21 cellular contexts compared by ENCODE assay signal in the genomic region with DNA sequence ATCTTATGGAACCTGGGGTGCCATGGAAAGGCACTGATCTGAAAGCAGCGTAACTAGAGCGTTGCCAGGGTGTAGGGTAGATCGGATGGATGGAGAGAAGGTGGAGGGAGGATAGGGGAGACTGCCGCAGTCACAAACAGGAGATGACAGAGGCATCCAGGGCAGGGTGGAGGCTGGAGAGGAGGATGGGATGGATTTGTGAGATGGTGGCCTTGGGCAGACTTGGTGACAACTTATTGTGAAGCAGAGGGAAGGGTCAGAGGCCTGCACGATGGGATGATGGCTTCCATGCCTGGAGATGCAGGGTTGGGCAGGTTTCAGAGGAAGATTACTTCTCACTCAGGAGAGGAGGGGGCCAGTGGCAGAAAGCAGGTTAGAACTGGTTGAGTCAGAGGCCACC. TPM values are rescaled to one million over a fixed set of nuclear protein-coding genes. Genes with fewer than 3 reads are reported as not detected.
A peak's percentile ranks its signal among the peaks of the same experiment; 100 is the strongest.
DNase-seq lines count a peak whose midpoint lies in the region; ATAC-seq, FAIRE-seq and TF ChIP-seq lines count a peak whose summit lies in the region.
"Had no signal": no experiment of that assay in that cellular context is flagged by ENCODE, and none has a peak within 500 bp of the region (broad histone marks: within the 10 kb centered on the region; RNA-seq: fewer than 3 reads in every experiment).

No MANE protein-coding gene starts in this region.

- peak overlapping the region; percentile 4 for H3K4me3 Mint-ChIP-seq in activated CD4-positive, alpha-beta T cell treated with anti-CD3 and anti-CD28 coated beads, Interleukin-2, amount 10 ng/mL, durations not matched to agents 24 days and 14 days
- peak overlapping the region; percentile 5 to 92 (median 88) for H3K4me3 Mint-ChIP-seq in T-cell
- no peak overlapping the region for H3K4me3 Mint-ChIP-seq in memory B cell

- no peak for TF ChIP-seq CTCF in spleen (IDR thresholded peaks at IDR 0.05 in 8 of 11, conservative IDR thresholded peaks at IDR 0.05 in 3 of 11)
- no peak for TF ChIP-seq CTCF in D721Med (IDR thresholded peaks at IDR 0.05; ENCODE audit: insufficient read depth, missing control alignments)

- no peaks in the 10 kb centered on the region for H3K9me3 Mint-ChIP-seq in activated CD4-positive, alpha-beta T cell treated with anti-CD3 and anti-CD28 coated beads, Interleukin-2, amount 10 ng/mL, durations not matched to agents 24 days and 14 days
- H3K9me3 Mint-ChIP-seq in T-cell = no peaks in the 10 kb centered on the region
- H3K9me3 Mint-ChIP-seq in memory B cell = no peaks in the 10 kb centered on the region

- H3K27ac Mint-ChIP-seq in activated CD4-positive, alpha-beta T cell treated with anti-CD3 and anti-CD28 coated beads, Interleukin-2, amount 10 ng/mL, durations not matched to agents 24 days and 14 days = no peak overlapping the region
- H3K27ac Mint-ChIP-seq in T-cell (peak overlapping the region; percentile 89 to 99), memory B cell (peak overlapping the region; percentile 71)
- H3K27ac Mint-ChIP-seq: progenitor cell of endocrine pancreas had no signal

- no peak for ATAC-seq in T-cell (replicated peaks in 1 of 4)
- ATAC-seq in memory B cell (ENCODE audit: low read depth) = no peak
- no peak for ATAC-seq in HG02852 (IDR thresholded peaks at IDR 0.05; ENCODE audit: unreplicated experiment)
- ATAC-seq: A549, left lobe of liver had no signal

- peaks cover 14% of the 10 kb centered on the region for H3K27me3 Mint-ChIP-seq in activated CD4-positive, alpha-beta T cell treated with anti-CD3 and anti-CD28 coated beads, Interleukin-2, amount 10 ng/mL, durations not matched to agents 24 days and 14 days
- H3K27me3 Mint-ChIP-seq in T-cell (no peaks in the 10 kb centered on the region), memory B cell (no peaks in the 10 kb centered on the region)

- H3K36me3 Mint-ChIP-seq in activated CD4-positive, alpha-beta T cell treated with anti-CD3 and anti-CD28 coated beads, Interleukin-2, amount 10 ng/mL, durations not matched to agents 24 days and 14 days (ENCODE audit: low read depth) = peaks cover 6% of the 10 kb centered on the region
- H3K36me3 Mint-ChIP-seq in T-cell (no peaks in the 10 kb centered on the region), memory B cell (no peaks in the 10 kb centered on the region)

- FAIRE-seq in D721Med (lab: Jason Lieb, UNC) = no peak
- FAIRE-seq: A549, HTR-8/SVneo, TTC549 had no signal

- intact Hi-C loops in activated CD4-positive, alpha-beta T cell treated with anti-CD3 and anti-CD28 coated beads, Interleukin-2, amount 10 ng/mL, durations not matched to agents 24 days and 14 days (cut with micrococcal nuclease) = loop anchor here (5.0 kb wide), 2 partner anchors 118 to 263 kb away; a partner anchor contains a TSS
- intact Hi-C loops in spleen (cut with DNase I; ENCODE audit: low total_unique reads) = no loop called here

- POLR2A ChIA-PET in T-cell (lab: Charles Lee) = interaction anchor here in 1 of 2 donors (1.4 kb wide), 1 partner anchor 52 kb away, joined by 4 read pairs; a partner anchor contains a TSS

- peaks cover 50 to 85% (median 77%) of the 10 kb centered on the region in 6 donors for H3K4me1 ChIP-seq in spleen

- H3K4me3 ChIP-seq in spleen = peak overlapping the region in 1 of 8 donors; percentile 74
- H3K4me3 ChIP-seq: A549, dorsolateral prefrontal cortex, Peyer's patch, tibial artery had no signal

- 94 to 99% (median 98%) methylated on average over 5 of the region's 5 CpGs for WGBS in spleen, 5 donors

- peak overlapping the region in 6 of 8 donors; percentile 13 to 95 (median 91) for H3K27ac ChIP-seq in spleen
- H3K27ac ChIP-seq: A549 had no signal

- no peaks in the 10 kb centered on the region for H3K9me3 ChIP-seq in spleen
- H3K9me3 ChIP-seq: A549, Peyer's patch, tibial artery had no signal

- H3K4me1 Mint-ChIP-seq in activated CD4-positive, alpha-beta T cell treated with anti-CD3 and anti-CD28 coated beads, Interleukin-2, amount 10 ng/mL, durations not matched to agents 24 days and 14 days = peaks cover 67% of the 10 kb centered on the region
- peaks cover 70 to 77% (median 70%) of the 10 kb centered on the region in 3 donors for H3K4me1 Mint-ChIP-seq in T-cell
- H3K4me1 Mint-ChIP-seq in memory B cell = peaks cover 58% of the 10 kb centered on the region

- DNase-seq in activated CD4-positive, alpha-beta T cell treated with anti-CD3 and anti-CD28 coated beads, Interleukin-2, amount 10 ng/mL, durations not matched to agents 24 days and 14 days = no peak
- no peak for DNase-seq in activated CD4-positive, alpha-beta T cell treated with anti-CD3 and anti-CD28 coated beads, Interleukin-2, amount 50 U/mL, for 1 hour
- no peak for DNase-seq in T-cell
- no peak for DNase-seq in memory B cell (ENCODE audit: low spot score in 2 of 2)
- DNase-seq in spleen = no peak
- DNase-seq in D721Med (ENCODE audit: insufficient read length, low spot score) = no peak
- DNase-seq in GM19240 (ENCODE audit: insufficient read length, low spot score) = no peak
- DNase-seq: activated CD4-positive, alpha-beta T cell treated with anti-CD3 and anti-CD28 coated beads for 48 hours; activated T-cell treated with anti-CD3 and anti-CD28 coated beads, Interleukin-2, amount 50 U/mL, for 1 hour; DND-41; NCI-H1436 treated with DMSO at 0.1 percent for 48 hours; tibial artery had no signal

- peaks cover 0 to 9% (median 0%) of the 10 kb centered on the region in 6 donors for H3K36me3 ChIP-seq in spleen
- H3K36me3 ChIP-seq: Peyer's patch, tibial artery had no signal

- TF ChIP-seq POLR2A in spleen (IDR thresholded peaks at IDR 0.05) = no peak

- CTCF ChIA-PET in T-cell (lab: Charles Lee) = interaction anchor here in 1 of 2 donors (0.6 to 1.4 kb wide), 2 partner anchors 10 to 18 kb away, joined by 3 to 5 read pairs; no protein-coding TSS in a partner anchor

- H3K27me3 ChIP-seq in spleen (replicated peaks in 1 of 7) = peaks cover 0 to 4% (median 0%) of the 10 kb centered on the region in 7 donors
- H3K27me3 ChIP-seq: dorsolateral prefrontal cortex, Peyer's patch, tibial artery had no signal

RNA-seq across cellular contexts. Expression of a gene that starts 2.4 kb away (rescaled TPM):
- total RNA-seq in activated CD4-positive, alpha-beta T cell treated with anti-CD3 and anti-CD28 coated beads, Interleukin-2, amount 10 ng/mL, durations not matched to agents 24 days and 14 days = 25.5 and 25.7 TPM in 2 replicates
- total RNA-seq in T-cell = 10 to 100 TPM; 25.6 to 37.8 (median 28.7) TPM
- 10 to 100 TPM; 25.4 to 72.1 (median 42.1) TPM for total RNA-seq in spleen
- polyA plus RNA-seq in spleen = 10 to 100 TPM; 25.2 to 37.5 (median 30.3) TPM

RNA-seq across cellular contexts. Expression of a gene that starts 30.3 kb away (rescaled TPM):
- not detected in 2 replicates for total RNA-seq in activated CD4-positive, alpha-beta T cell treated with anti-CD3 and anti-CD28 coated beads, Interleukin-2, amount 10 ng/mL, durations not matched to agents 24 days and 14 days
- under 1 TPM in 3 of 5 donors, not detected in 2; 0.13 to 0.84 (median 0.68) TPM for total RNA-seq in T-cell
- 1 to 10 TPM in 1 of 7 donors, under 1 TPM in 3, not detected in 3; 0.13 to 1.0 (median 0.46) TPM for total RNA-seq in spleen
- polyA plus RNA-seq in spleen = under 1 TPM; 0.03 to 0.09 (median 0.03) TPM
- total RNA-seq: left lobe of liver, Peyer's patch, progenitor cell of endocrine pancreas had no signal
- polyA plus RNA-seq: A549, esophagus had no signal

RNA-seq across cellular contexts. Expression of a gene that starts 51.8 kb away (rescaled TPM):
- total RNA-seq in activated CD4-positive, alpha-beta T cell treated with anti-CD3 and anti-CD28 coated beads, Interleukin-2, amount 10 ng/mL, durations not matched to agents 24 days and 14 days = 173 and 177 TPM in 2 replicates
- total RNA-seq in T-cell (10 to 100 TPM; 40.2 to 79.0 (median 70.0) TPM), spleen (100 to 1,000 TPM; 122 to 166 (median 140) TPM)
- 100 to 1,000 TPM in 2 of 3 donors, 10 to 100 TPM in 1; 92.0 to 176 (median 133) TPM for polyA plus RNA-seq in spleen
